In the genomic region with DNA sequence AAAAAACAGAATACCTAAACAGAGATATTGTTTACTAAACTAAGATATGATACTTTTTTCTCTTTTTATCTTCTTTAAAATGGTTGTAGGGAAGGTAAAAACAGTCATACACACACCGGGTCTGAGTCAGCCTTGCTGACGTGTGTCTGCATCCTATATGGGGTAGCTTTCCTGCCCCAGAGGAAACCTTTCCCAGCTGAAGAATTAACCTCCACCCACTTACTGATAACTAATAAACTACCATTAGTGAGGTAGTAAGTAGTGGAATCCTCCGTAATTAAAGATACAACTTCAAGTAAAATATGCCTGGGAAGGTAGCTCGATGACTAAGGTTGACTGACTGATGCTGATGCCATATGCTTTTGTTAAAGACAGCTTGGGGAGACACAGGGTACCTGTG, we compare ENCODE assay signal across 30 cellular contexts.
DNase-seq lines count a peak whose midpoint lies in the region; FAIRE-seq and TF ChIP-seq lines count a peak whose summit lies in the region.
"Had no signal": no experiment of that assay in that cellular context is flagged by ENCODE, and none has a peak within 500 bp of the region (broad histone marks: within the 10 kb centered on the region; RNA-seq: fewer than 3 reads in every experiment).

No MANE protein-coding gene starts in this region.

- no peaks in the 10 kb centered on the region for H3K4me1 ChIP-seq in small intestine (ENCODE audit: control insufficient read depth in 2 of 2, insufficient read depth in 1 of 2, low read depth in 1 of 2, low read length in 1 of 2)
- H3K4me1 ChIP-seq: esophagus muscularis mucosa had no signal

- in situ Hi-C loops in brain microvascular endothelial cell (cut with HindIII; ENCODE audit: low pct_ligation_motif_present, low sequenced_read_pairs): no loop called here
- in situ Hi-C loops in G401 (cut with HindIII; ENCODE audit: low sequenced_read_pairs): no loop called here

- TF ChIP-seq CTCF in brain microvascular endothelial cell (IDR thresholded peaks at IDR 0.05; ENCODE audit: low read depth, low read length, missing control alignments) (no peak), fibroblast of the aortic adventitia (IDR thresholded peaks at IDR 0.05; ENCODE audit: insufficient read depth, low read length) (no peak), GM10266 (IDR thresholded peaks at IDR 0.05; ENCODE audit: control insufficient read depth, insufficient read depth, low read depth, missing control alignments) (no peak)

- DNase-seq in HT1080 (ENCODE audit: low read depth) (peak; percentile 76), brain microvascular endothelial cell (peak; percentile 61), fibroblast of the aortic adventitia (ENCODE audit: low read depth) (peak; percentile 6), renal cortical epithelial cell (ENCODE audit: low read depth) (peak; percentile 21), mucosa of gallbladder (ENCODE audit: low spot score) (no peak), small intestine (no peak), GM10266 (ENCODE audit: extremely low spot score) (no peak), G401 (ENCODE audit: low spot score) (no peak)
- DNase-seq: activated CD4-positive, alpha-beta T cell treated with anti-CD3 and anti-CD28 coated beads for 48 hours; activated gamma-delta T cell; activated naive CD8-positive, alpha-beta T cell treated with anti-CD3 and anti-CD28 coated beads, Interleukin-2, amount 10 ng/mL, durations not matched to agents 7 days and 5 days; activated T-cell treated with anti-CD3 and anti-CD28 coated beads, Interleukin-2, amount 50 U/mL, for 24 hours; effector memory CD4-positive, alpha-beta T cell; islet precursor cell; left ventricle myocardium superior; midbrain; naive thymus-derived CD8-positive, alpha-beta T cell; NCI-H1048; NCI-H1694 treated with DMSO at 0.1 percent for 48 hours; NCI-H524; NK-92 treated with Interleukin-12 subunit alpha and Interleukin-12 subunit beta, amount 100 ng/mL, for 24 hours; occipital lobe; PC-9; Right ventricle myocardium superior; SW 1271; T-helper 9 cell; WERI-Rb-1 had no signal

- H3K4me3 ChIP-seq in brain microvascular endothelial cell (ENCODE audit: low read depth, low read length): no peak overlapping the region
- H3K4me3 ChIP-seq in fibroblast of the aortic adventitia (ENCODE audit: low read depth, low read length): no peak overlapping the region
- H3K4me3 ChIP-seq in small intestine (ENCODE audit: low read depth in 1 of 2, low read length in 2 of 2): no peak overlapping the region
- H3K4me3 ChIP-seq: esophagus muscularis mucosa, PC-9 had no signal

- H3K27me3 ChIP-seq in brain microvascular endothelial cell (replicated peaks): no peaks in the 10 kb centered on the region
- H3K27me3 ChIP-seq in small intestine (ENCODE audit: control insufficient read depth in 2 of 2, insufficient read depth in 2 of 2, low read length in 2 of 2): no peaks in the 10 kb centered on the region
- H3K27me3 ChIP-seq: esophagus muscularis mucosa had no signal

- H3K27ac ChIP-seq in brain microvascular endothelial cell (peak overlapping the region; percentile 62), small intestine (ENCODE audit: low read depth in 1 of 2, low read length in 1 of 2) (no peak overlapping the region)
- H3K27ac ChIP-seq: C4-2B, esophagus muscularis mucosa, PC-9, WERI-Rb-1 had no signal

- no peaks in the 10 kb centered on the region for H3K9me3 ChIP-seq in small intestine (ENCODE audit: control insufficient read depth, low read depth)
- H3K9me3 ChIP-seq: esophagus muscularis mucosa had no signal

- FAIRE-seq in small intestine (lab: Jason Lieb, UNC): no peak
- FAIRE-seq: colon had no signal

- 81 to 92% (median 89%) methylated on average over 4 of the region's 4 CpGs for WGBS in small intestine, 3 donors

- H3K36me3 ChIP-seq in brain microvascular endothelial cell (replicated peaks) (no peaks in the 10 kb centered on the region), small intestine (ENCODE audit: control insufficient read depth in 2 of 2, insufficient read depth in 2 of 2, low read length in 2 of 2) (no peaks in the 10 kb centered on the region)
- H3K36me3 ChIP-seq: esophagus muscularis mucosa, WERI-Rb-1 had no signal

Comparison
In these comparisons a context has a peak if more than half of its experiments do, and no peak if none do; other contexts are left out.
1. DNase-seq: peak in HT1080 (single experiment), brain microvascular endothelial cell (single experiment), fibroblast of the aortic adventitia (single experiment) and renal cortical epithelial cell (single experiment); none in mucosa of gallbladder (single experiment), small intestine (single experiment), GM10266 (single experiment) and G401 (single experiment).